ENCODE assay signal across 8 cellular contexts in genomic region chr2:171433763-171434670, GRCh38. TPM values are rescaled to one million over a fixed set of nuclear protein-coding genes. Genes with fewer than 3 reads are reported as not detected.
DNase-seq lines count a peak whose midpoint lies in the region; ATAC-seq and TF ChIP-seq lines count a peak whose summit lies in the region.

A gene with protein sequence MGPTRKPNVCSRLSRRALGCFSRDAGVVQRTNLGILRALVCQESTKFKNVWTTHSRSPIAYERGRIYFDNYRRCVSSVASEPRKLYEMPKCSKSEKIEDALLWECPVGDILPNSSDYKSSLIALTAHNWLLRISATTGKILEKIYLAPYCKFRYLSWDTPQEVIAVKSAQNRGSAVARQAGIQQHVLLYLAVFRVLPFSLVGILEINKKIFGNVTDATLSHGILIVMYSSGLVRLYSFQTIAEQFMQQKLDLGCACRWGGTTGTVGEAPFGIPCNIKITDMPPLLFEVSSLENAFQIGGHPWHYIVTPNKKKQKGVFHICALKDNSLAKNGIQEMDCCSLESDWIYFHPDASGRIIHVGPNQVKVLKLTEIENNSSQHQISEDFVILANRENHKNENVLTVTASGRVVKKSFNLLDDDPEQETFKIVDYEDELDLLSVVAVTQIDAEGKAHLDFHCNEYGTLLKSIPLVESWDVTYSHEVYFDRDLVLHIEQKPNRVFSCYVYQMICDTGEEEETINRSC (plus strand): TSS chr2:171434226. CDS start chr2:171434578, 352 bp downstream.
A gene with protein sequence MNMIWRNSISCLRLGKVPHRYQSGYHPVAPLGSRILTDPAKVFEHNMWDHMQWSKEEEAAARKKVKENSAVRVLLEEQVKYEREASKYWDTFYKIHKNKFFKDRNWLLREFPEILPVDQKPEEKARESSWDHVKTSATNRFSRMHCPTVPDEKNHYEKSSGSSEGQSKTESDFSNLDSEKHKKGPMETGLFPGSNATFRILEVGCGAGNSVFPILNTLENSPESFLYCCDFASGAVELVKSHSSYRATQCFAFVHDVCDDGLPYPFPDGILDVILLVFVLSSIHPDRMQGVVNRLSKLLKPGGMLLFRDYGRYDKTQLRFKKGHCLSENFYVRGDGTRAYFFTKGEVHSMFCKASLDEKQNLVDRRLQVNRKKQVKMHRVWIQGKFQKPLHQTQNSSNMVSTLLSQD (minus strand): TSS chr2:171433990. CDS start chr2:171392185, 41,805 bp downstream.

- H3K4me3 ChIP-seq in left lung: peak within 1 kb of the TSS; percentile 58 to 75

- H3K27ac ChIP-seq in C4-2B (peak within 1 kb of the TSS; percentile 99), left lung (peak within 1 kb of the TSS; percentile 96 to 98)

- ATAC-seq in GM19324 (IDR thresholded peaks at IDR 0.05; ENCODE audit: low FRiP score, unreplicated experiment) (peak; percentile 95), HG03469 (IDR thresholded peaks at IDR 0.05; ENCODE audit: unreplicated experiment) (peak; percentile 80), left lung (peak; percentile 98)

- TF ChIP-seq CTCF in C4-2B (conservative IDR thresholded peaks at IDR 0.05) (peak; percentile 40), left lung (IDR thresholded peaks at IDR 0.05) (peak in 1 of 2 donors; percentile 31)

- peaks cover 0 to 10% of the 10 kb centered on the region in 2 donors for H3K9me3 ChIP-seq in left lung

- peaks cover 0 to 8% of the 10 kb centered on the region in 2 donors for H3K36me3 ChIP-seq in left lung

- peaks cover 5 to 24% of the 10 kb centered on the region in 2 donors for H3K4me1 ChIP-seq in left lung

- H3K27me3 ChIP-seq in left lung: no peaks in the 10 kb centered on the region

- DNase-seq in NCI-H69 (lab: John Stamatoyannopoulos, UW): peak; percentile 96
- peak; percentile 92 for DNase-seq in activated CD4-positive, alpha-beta T cell treated with anti-CD3 and anti-CD28 coated beads, Interleukin-2, amount 50 U/mL, for 1 hour
- DNase-seq in dedifferentiated amniotic fluid mesenchymal stem cell (ENCODE audit: extremely low spot score): peak; percentile 93
- peak; percentile 97 to 99 for DNase-seq in left lung
- peak; percentile 87 to 90 for DNase-seq in stimulated activated CD4-positive, alpha-beta T cell treated with anti-CD3 and anti-CD28 coated beads, Interleukin-2, amount 100 ng/mL, for 48 hours

- intact Hi-C loops in left lung (cut with DNase I): no loop called here

RNA-seq across cellular contexts. Expression of the first gene that starts in this region (rescaled TPM):
- 10 to 100 TPM; 14.2 to 18.7 TPM for total RNA-seq in left lung

RNA-seq across cellular contexts. Expression of the second gene that starts in this region (rescaled TPM):
- total RNA-seq in left lung: 10 to 100 TPM; 14.7 to 19.2 TPM

Comparison
In these comparisons a context has a peak if more than half of its experiments do, and no peak if none do; other contexts are left out.
1. Peak in every context shown above with its lines: DNase-seq, ATAC-seq, H3K4me3 ChIP-seq and H3K27ac ChIP-seq.